In the genomic region with DNA sequence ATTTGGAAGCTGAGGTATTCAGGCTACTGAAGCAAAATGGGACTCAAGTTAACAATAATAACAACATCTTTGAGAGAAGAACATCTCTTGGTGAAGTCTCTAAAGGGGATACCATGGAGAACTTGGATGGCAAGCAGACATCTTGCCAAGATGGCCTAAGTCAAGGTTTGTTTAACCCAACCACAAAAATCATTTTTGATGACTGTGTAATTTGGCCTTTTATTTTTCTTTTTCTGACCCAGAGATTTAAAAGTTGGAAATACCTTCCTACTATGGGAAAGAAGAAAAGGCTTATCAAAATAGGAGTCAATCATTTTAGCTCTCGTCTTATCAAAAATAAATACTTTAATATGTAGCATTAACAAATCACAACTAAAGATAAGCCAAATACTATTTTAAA, we compare ENCODE assay signal across 3 cellular contexts.
A peak's percentile ranks its signal among the peaks of the same experiment; 100 is the strongest.
TF ChIP-seq lines count a peak whose summit lies in the region.

No MANE protein-coding gene starts in this region.

TF ChIP-seq in HepG2, 621 proteins besides CTCF, POLR2A, EP300 and RAD21:
- TF ChIP-seq, protein P1, sequence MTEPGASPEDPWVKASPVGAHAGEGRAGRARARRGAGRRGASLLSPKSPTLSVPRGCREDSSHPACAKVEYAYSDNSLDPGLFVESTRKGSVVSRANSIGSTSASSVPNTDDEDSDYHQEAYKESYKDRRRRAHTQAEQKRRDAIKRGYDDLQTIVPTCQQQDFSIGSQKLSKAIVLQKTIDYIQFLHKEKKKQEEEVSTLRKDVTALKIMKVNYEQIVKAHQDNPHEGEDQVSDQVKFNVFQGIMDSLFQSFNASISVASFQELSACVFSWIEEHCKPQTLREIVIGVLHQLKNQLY (CRISPR knock-in tag; IDR thresholded peaks at IDR 0.05): no peak
- peak; percentile 18 to 57; a peak in 2 of 4 replicates for TF ChIP-seq MAFK (conservative IDR thresholded peaks at IDR 0.05 in 1 of 2, IDR thresholded peaks at IDR 0.05 in 1 of 2; ENCODE audit: low read length in 2 of 2)

TF ChIP-seq in IMR-90, 13 proteins besides CTCF, POLR2A, EP300 and RAD21:
- no peak for TF ChIP-seq RCOR1 (IDR thresholded peaks at IDR 0.05; ENCODE audit: insufficient replicate concordance, low read length)
- 0 out of 2 replicates have a peak, but pooled peaks have one; percentile 7 for TF ChIP-seq MAFK (IDR thresholded peaks at IDR 0.05; ENCODE audit: low read depth, low read length)

TF ChIP-seq in K562, 482 proteins besides CTCF, POLR2A, EP300 and RAD21:
- TF ChIP-seq, protein P2, sequence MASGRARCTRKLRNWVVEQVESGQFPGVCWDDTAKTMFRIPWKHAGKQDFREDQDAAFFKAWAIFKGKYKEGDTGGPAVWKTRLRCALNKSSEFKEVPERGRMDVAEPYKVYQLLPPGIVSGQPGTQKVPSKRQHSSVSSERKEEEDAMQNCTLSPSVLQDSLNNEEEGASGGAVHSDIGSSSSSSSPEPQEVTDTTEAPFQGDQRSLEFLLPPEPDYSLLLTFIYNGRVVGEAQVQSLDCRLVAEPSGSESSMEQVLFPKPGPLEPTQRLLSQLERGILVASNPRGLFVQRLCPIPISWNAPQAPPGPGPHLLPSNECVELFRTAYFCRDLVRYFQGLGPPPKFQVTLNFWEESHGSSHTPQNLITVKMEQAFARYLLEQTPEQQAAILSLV (tag; IDR thresholded peaks at IDR 0.05): no peak
- TF ChIP-seq ZNF316 (IDR thresholded peaks at IDR 0.05): peak; percentile 53
